ENCODE assay signal across 8 cellular contexts in genomic region chr13:25738342-25738771, GRCh38.
DNase-seq lines count a peak whose midpoint lies in the region; ATAC-seq and TF ChIP-seq lines count a peak whose summit lies in the region.

No MANE protein-coding gene starts in this region.

- peak overlapping the region; percentile 22 for H3K4me3 Mint-ChIP-seq in T-helper 2 cell treated with Interferon-gamma antibody and Interleukin-4, amounts not matched to agents 5 μg/mL and 100 μg/mL, for 36 hours
- H3K4me3 Mint-ChIP-seq in mesothelial cell of epicardium = no peak overlapping the region

- H3K4me1 Mint-ChIP-seq in T-helper 2 cell treated with Interferon-gamma antibody and Interleukin-4, amounts not matched to agents 5 μg/mL and 100 μg/mL, for 36 hours (ENCODE audit: low read depth) = peaks cover 8% of the 10 kb centered on the region
- peaks cover 22% of the 10 kb centered on the region for H3K4me1 Mint-ChIP-seq in mesothelial cell of epicardium

- ATAC-seq in HG02588 (IDR thresholded peaks at IDR 0.05; ENCODE audit: unreplicated experiment) (no peak), HG03571 (IDR thresholded peaks at IDR 0.05; ENCODE audit: unreplicated experiment) (no peak)

- H3K27ac Mint-ChIP-seq in T-helper 2 cell treated with Interferon-gamma antibody and Interleukin-4, amounts not matched to agents 5 μg/mL and 100 μg/mL, for 36 hours = peak overlapping the region; percentile 13
- H3K27ac Mint-ChIP-seq in mesothelial cell of epicardium = peak overlapping the region; percentile 47

- no peak for TF ChIP-seq CTCF in mesothelial cell of epicardium (IDR thresholded peaks at IDR 0.05; ENCODE audit: unreplicated experiment)

- no peaks in the 10 kb centered on the region for H3K36me3 Mint-ChIP-seq in T-helper 2 cell treated with Interferon-gamma antibody and Interleukin-4, amounts not matched to agents 5 μg/mL and 100 μg/mL, for 36 hours (ENCODE audit: low read depth)
- no peaks in the 10 kb centered on the region for H3K36me3 Mint-ChIP-seq in mesothelial cell of epicardium

- DNase-seq in Daoy (ENCODE audit: low read depth) (peak; percentile 62), NCI-H146 (lab: John Stamatoyannopoulos, UW) (peak; percentile 36), mesothelial cell of epicardium (ENCODE audit: low spot score in 2 of 2, unreplicated experiment in 2 of 2) (no peak), amniotic stem cell (lab: John Stamatoyannopoulos, UW) (no peak)
- no peak for DNase-seq in T-helper 2 cell treated with Interferon-gamma antibody and Interleukin-4, amounts not matched to agents 5 μg/mL and 100 μg/mL, for 36 hours (ENCODE audit: low spot score)
- DNase-seq in stimulated activated CD8-positive, alpha-beta memory T cell treated with anti-CD3 and anti-CD28 coated beads, Interleukin-4, amount 100 ng/mL, for 48 hours = no peak

- H3K9me3 Mint-ChIP-seq in T-helper 2 cell treated with Interferon-gamma antibody and Interleukin-4, amounts not matched to agents 5 μg/mL and 100 μg/mL, for 36 hours = no peaks in the 10 kb centered on the region
- H3K9me3 Mint-ChIP-seq in mesothelial cell of epicardium = no peaks in the 10 kb centered on the region

- H3K27me3 Mint-ChIP-seq in T-helper 2 cell treated with Interferon-gamma antibody and Interleukin-4, amounts not matched to agents 5 μg/mL and 100 μg/mL, for 36 hours (ENCODE audit: low read depth) = peaks cover 5% of the 10 kb centered on the region
- no peaks in the 10 kb centered on the region for H3K27me3 Mint-ChIP-seq in mesothelial cell of epicardium (ENCODE audit: low read depth)

Comparison
In these comparisons a context has a peak if more than half of its experiments do, and no peak if none do; other contexts are left out.
1. DNase-seq: peak in Daoy (single experiment) and NCI-H146 (single experiment); none in T-helper 2 cell treated with Interferon-gamma antibody and Interleukin-4, amounts not matched to agents 5 μg/mL and 100 μg/mL, for 36 hours (single experiment), mesothelial cell of epicardium (0 of 2), stimulated activated CD8-positive, alpha-beta memory T cell treated with anti-CD3 and anti-CD28 coated beads, Interleukin-4, amount 100 ng/mL, for 48 hours (single experiment) and amniotic stem cell (single experiment).